In genomic region chr5:115843444-115844130, GRCh38 we compare ENCODE assay signal across 1 cellular context.
TF ChIP-seq lines count a peak whose summit lies in the region.

No MANE protein-coding gene starts in this region.

TF ChIP-seq in HCT116, 20 proteins besides CTCF, POLR2A, EP300 and RAD21 (continued from another document):
- TF ChIP-seq REST (IDR thresholded peaks at IDR 0.05; ENCODE audit: low read depth) = no peak
- no peak for TF ChIP-seq ZNF274 (IDR thresholded peaks at IDR 0.05; ENCODE audit: low read depth, low read length)
- no peak for TF ChIP-seq ELF1 (IDR thresholded peaks at IDR 0.05; ENCODE audit: borderline replicate concordance, low read depth)
- no peak for TF ChIP-seq JUND (IDR thresholded peaks at IDR 0.05)
